ENCODE assay signal across 32 cellular contexts in the genomic region with DNA sequence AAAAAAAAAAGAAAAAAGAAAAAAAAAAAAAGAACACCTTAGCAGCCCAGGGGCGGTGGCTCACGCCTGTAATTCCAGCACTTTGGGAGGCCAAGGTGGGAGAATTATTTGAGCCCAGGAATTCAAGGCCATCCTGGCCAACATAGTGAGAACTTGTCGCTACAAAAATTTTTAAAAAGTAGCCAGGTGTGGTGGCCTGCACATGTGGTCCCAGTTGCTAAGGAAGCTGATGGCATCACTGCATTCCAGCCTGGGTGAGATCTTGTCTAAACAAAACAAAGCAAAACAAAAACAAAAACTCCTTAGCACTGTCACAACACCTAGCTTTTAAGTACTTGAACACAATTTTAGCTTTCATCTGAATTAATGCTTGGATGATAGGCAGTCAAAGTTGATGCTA.
"Had no signal": no experiment of that assay in that cellular context is flagged by ENCODE, and none has a peak within 500 bp of the region (broad histone marks: within the 10 kb centered on the region; RNA-seq: fewer than 3 reads in every experiment).

No MANE protein-coding gene starts in this region.

- H3K9me3 ChIP-seq: ascending aorta, breast epithelium, colonic mucosa, esophagus squamous epithelium, gastroesophageal sphincter had no signal

- H3K36me3 Mint-ChIP-seq: activated naive CD4-positive, alpha-beta T cell treated with anti-CD3 and anti-CD28 coated beads, Interleukin-2, amount 10 ng/mL, durations not matched to agents 7 days and 5 days; activated naive CD4-positive, alpha-beta T cell treated with anti-CD3 and anti-CD28 coated beads, Interleukin-2, amount 50 U/mL, for 72 hours; activated naive CD8-positive, alpha-beta T cell treated with anti-CD3 and anti-CD28 coated beads, Interleukin-2, amount 10 ng/mL, durations not matched to agents 7 days and 5 days; brain; WTC11 had no signal

- H3K4me1 ChIP-seq: ascending aorta, breast epithelium, colonic mucosa, esophagus squamous epithelium, gastroesophageal sphincter had no signal

- H3K27ac Mint-ChIP-seq: activated CD4-positive, alpha-beta memory T cell treated with anti-CD3 and anti-CD28 coated beads, Interleukin-2, amount 10 ng/mL, durations not matched to agents 7 days and 5 days; activated CD4-positive, alpha-beta T cell treated with anti-CD3 and anti-CD28 coated beads, Interleukin-2, amount 10 ng/mL, durations not matched to agents 7 days and 5 days; activated naive CD4-positive, alpha-beta T cell treated with anti-CD3 and anti-CD28 coated beads, Interleukin-2, amount 10 ng/mL, durations not matched to agents 7 days and 5 days; activated naive CD4-positive, alpha-beta T cell treated with anti-CD3 and anti-CD28 coated beads, Interleukin-2, amount 50 U/mL, for 72 hours; activated naive CD8-positive, alpha-beta T cell treated with anti-CD3 and anti-CD28 coated beads, Interleukin-2, amount 10 ng/mL, durations not matched to agents 7 days and 5 days; activated T-cell treated with anti-CD3 and anti-CD28 coated beads, Interleukin-2, amount 50 U/mL, for 24 hours; activated T-cell treated with anti-CD3 and anti-CD28 coated beads, Interleukin-2, amount 50 U/mL, for 72 hours; brain; dendritic cell treated with granulocyte-macrophage colony-stimulating factor and Interleukin-4, amounts not matched to agents 40 ng/mL and 50 ng/mL, for 4 days; endodermal cell; WTC11 had no signal

- H3K27me3 ChIP-seq: ascending aorta, breast epithelium, cardiac muscle cell, colonic mucosa, dorsolateral prefrontal cortex, esophagus squamous epithelium, gastroesophageal sphincter had no signal

- H3K4me3 ChIP-seq: ascending aorta, breast epithelium, cardiac muscle cell, colonic mucosa, dorsolateral prefrontal cortex, esophagus squamous epithelium, gastroesophageal sphincter had no signal

- ATAC-seq: activated naive CD4-positive, alpha-beta T cell treated with anti-CD3 and anti-CD28 coated beads, Interleukin-2, amount 50 U/mL, for 72 hours; activated T-cell treated with anti-CD3 and anti-CD28 coated beads, Interleukin-2, amount 50 U/mL, for 72 hours; gastroesophageal sphincter; WTC11 had no signal

- DNase-seq: activated CD4-positive, alpha-beta memory T cell treated with anti-CD3 and anti-CD28 coated beads, Interleukin-2, amount 10 ng/mL, durations not matched to agents 7 days and 5 days; activated CD4-positive, alpha-beta T cell treated with anti-CD3 and anti-CD28 coated beads for 1 hour; activated CD4-positive, alpha-beta T cell treated with anti-CD3 and anti-CD28 coated beads for 4 hours; activated CD4-positive, alpha-beta T cell treated with anti-CD3 and anti-CD28 coated beads, Interleukin-2, amount 10 ng/mL, durations not matched to agents 7 days and 5 days; activated CD4-positive, alpha-beta T cell treated with anti-CD3 and anti-CD28 coated beads, Interleukin-2, amount 50 U/mL, for 4 hours; activated CD8-positive, alpha-beta memory T cell treated with anti-CD3 and anti-CD28 coated beads, Interleukin-2, amount 50 U/mL, for 48 hours; activated gamma-delta T cell; activated naive CD4-positive, alpha-beta T cell; activated naive CD4-positive, alpha-beta T cell treated with anti-CD3 and anti-CD28 coated beads, Interleukin-2, amount 10 ng/mL, durations not matched to agents 7 days and 5 days; activated naive CD8-positive, alpha-beta T cell treated with anti-CD3 and anti-CD28 coated beads, Interleukin-2, amount 10 ng/mL, durations not matched to agents 7 days and 5 days; activated T-cell treated with anti-CD3 and anti-CD28 coated beads for 4 hours; activated T-cell treated with anti-CD3 and anti-CD28 coated beads, Interleukin-2, amount 50 U/mL, for 24 hours; activated T-cell treated with anti-CD3 and anti-CD28 coated beads, Interleukin-2, amount 50 U/mL, for 72 hours; central memory CD4-positive, alpha-beta T cell; cerebellar nuclear complex; colonic mucosa; dorsolateral prefrontal cortex; effector memory CD4-positive, alpha-beta T cell; endodermal cell; erythroblast; esophagus squamous epithelium; foreskin melanocyte; T-helper 2 cell had no signal

- H3K9me3 Mint-ChIP-seq: activated CD4-positive, alpha-beta memory T cell treated with anti-CD3 and anti-CD28 coated beads, Interleukin-2, amount 10 ng/mL, durations not matched to agents 7 days and 5 days; activated naive CD4-positive, alpha-beta T cell treated with anti-CD3 and anti-CD28 coated beads, Interleukin-2, amount 10 ng/mL, durations not matched to agents 7 days and 5 days; activated naive CD8-positive, alpha-beta T cell treated with anti-CD3 and anti-CD28 coated beads, Interleukin-2, amount 10 ng/mL, durations not matched to agents 7 days and 5 days; brain; dendritic cell treated with granulocyte-macrophage colony-stimulating factor and Interleukin-4, amounts not matched to agents 40 ng/mL and 50 ng/mL, for 4 days had no signal

- H3K27ac ChIP-seq: ascending aorta, breast epithelium, cardiac muscle cell, colonic mucosa, dorsolateral prefrontal cortex, esophagus squamous epithelium, gastroesophageal sphincter, VCaP had no signal

- H3K36me3 ChIP-seq: ascending aorta, breast epithelium, cardiac muscle cell, colonic mucosa, esophagus squamous epithelium, gastroesophageal sphincter had no signal

- H3K27me3 Mint-ChIP-seq: activated CD4-positive, alpha-beta memory T cell treated with anti-CD3 and anti-CD28 coated beads, Interleukin-2, amount 10 ng/mL, durations not matched to agents 7 days and 5 days; activated CD4-positive, alpha-beta T cell treated with anti-CD3 and anti-CD28 coated beads, Interleukin-2, amount 10 ng/mL, durations not matched to agents 7 days and 5 days; activated naive CD8-positive, alpha-beta T cell treated with anti-CD3 and anti-CD28 coated beads, Interleukin-2, amount 10 ng/mL, durations not matched to agents 7 days and 5 days; activated T-cell treated with anti-CD3 and anti-CD28 coated beads, Interleukin-2, amount 50 U/mL, for 24 hours; brain had no signal

- H3K4me1 Mint-ChIP-seq: endodermal cell had no signal

- H3K4me3 Mint-ChIP-seq: activated CD4-positive, alpha-beta memory T cell treated with anti-CD3 and anti-CD28 coated beads, Interleukin-2, amount 10 ng/mL, durations not matched to agents 7 days and 5 days; activated CD4-positive, alpha-beta T cell treated with anti-CD3 and anti-CD28 coated beads, Interleukin-2, amount 10 ng/mL, durations not matched to agents 7 days and 5 days; activated naive CD4-positive, alpha-beta T cell treated with anti-CD3 and anti-CD28 coated beads, Interleukin-2, amount 10 ng/mL, durations not matched to agents 7 days and 5 days; activated naive CD8-positive, alpha-beta T cell treated with anti-CD3 and anti-CD28 coated beads, Interleukin-2, amount 10 ng/mL, durations not matched to agents 7 days and 5 days; activated T-cell treated with anti-CD3 and anti-CD28 coated beads, Interleukin-2, amount 50 U/mL, for 24 hours; activated T-cell treated with anti-CD3 and anti-CD28 coated beads, Interleukin-2, amount 50 U/mL, for 72 hours; brain; dendritic cell treated with granulocyte-macrophage colony-stimulating factor and Interleukin-4, amounts not matched to agents 40 ng/mL and 50 ng/mL, for 4 days; endodermal cell; WTC11 had no signal
